ENCODE assay signal across 13 cellular contexts in genomic region chr4:126051709-126052424, GRCh38.
DNase-seq lines count a peak whose midpoint lies in the region; ATAC-seq and TF ChIP-seq lines count a peak whose summit lies in the region.
"Had no signal": no experiment of that assay in that cellular context is flagged by ENCODE, and none has a peak within 500 bp of the region (broad histone marks: within the 10 kb centered on the region; RNA-seq: fewer than 3 reads in every experiment).

No MANE protein-coding gene starts in this region.

- ATAC-seq in PC-3 (peak; percentile 55), GM21390 (IDR thresholded peaks at IDR 0.05; ENCODE audit: unreplicated experiment) (no peak), HG03565 (IDR thresholded peaks at IDR 0.05; ENCODE audit: unreplicated experiment) (no peak)
- ATAC-seq: activated CD8-positive, alpha-beta T cell treated with anti-CD3 and anti-CD28 coated beads, Interleukin-2, amount 10 ng/mL, durations not matched to agents 7 days and 5 days; HCT116 had no signal

- no peaks in the 10 kb centered on the region for H3K9me3 ChIP-seq in PC-3 (ENCODE audit: low read length)
- H3K9me3 ChIP-seq: Caco-2 had no signal

- H3K4me3 ChIP-seq in PC-3 (ENCODE audit: low read length) = no peak overlapping the region
- no peak overlapping the region for H3K4me3 ChIP-seq in fibroblast of mammary gland (ENCODE audit: control insufficient read depth, low read depth, low read length)

- H3F3A ChIP-seq in PC-3 (ENCODE audit: low read length, unreplicated experiment) = no peaks in the 10 kb centered on the region

- H3K9ac ChIP-seq in PC-3 (ENCODE audit: low read length) = no peak overlapping the region

- TF ChIP-seq CTCF in PC-3 (conservative IDR thresholded peaks at IDR 0.05; ENCODE audit: low read depth, low read length) (no peak), fibroblast of mammary gland (conservative IDR thresholded peaks at IDR 0.05; ENCODE audit: control insufficient read depth, insufficient read depth, low read depth, low read length) (peak; percentile 35)

- H3K4me1 ChIP-seq in PC-3 (ENCODE audit: insufficient read depth, low read length) = no peaks in the 10 kb centered on the region
- H3K4me1 ChIP-seq: Caco-2 had no signal

- intact Hi-C loops in PC-3 (cut with micrococcal nuclease) = loop anchor here (10.0 kb wide), 1 partner anchor 267 kb away; no protein-coding TSS in a partner anchor

- POLR2A ChIA-PET in PC-3 (lab: Charles Lee; ENCODE audit: unreplicated experiment) = no interaction called here

- DNase-seq in AG20443 (ENCODE audit: low spot score) (peak; percentile 58), PC-3 (peak; percentile 20), fibroblast of mammary gland (ENCODE audit: low read depth) (peak; percentile 79), myocyte (ENCODE audit: low read depth) (peak; percentile 89), NCI-H526 treated with DMSO at 0.1 percent for 48 hours (lab: John Stamatoyannopoulos, UW) (no peak)
- no peak for DNase-seq in effector CD4-positive, alpha-beta T cell
- DNase-seq: activated CD8-positive, alpha-beta T cell treated with anti-CD3 and anti-CD28 coated beads, Interleukin-2, amount 10 ng/mL, durations not matched to agents 7 days and 5 days; Caco-2; NCI-H2029 treated with DMSO at 0.1 percent for 48 hours; retina had no signal

- H3K9me2 ChIP-seq in PC-3 (replicated peaks; ENCODE audit: low read length) = no peaks in the 10 kb centered on the region

- H3K36me3 ChIP-seq in PC-3 (ENCODE audit: low read depth, low read length) = no peaks in the 10 kb centered on the region

- no peak overlapping the region for H3K27ac ChIP-seq in PC-3 (ENCODE audit: low read length)

- no peaks in the 10 kb centered on the region for H3K27me3 ChIP-seq in PC-3 (ENCODE audit: low read length)

- no peak overlapping the region for H2AFZ ChIP-seq in PC-3 (ENCODE audit: low read length)

- no peaks in the 10 kb centered on the region for H4K20me1 ChIP-seq in PC-3 (ENCODE audit: low read length)

- no peak overlapping the region for H3K4me2 ChIP-seq in PC-3 (ENCODE audit: low read length)

- BruUV-seq in PC-3 (replicated peaks; lab: Mats Ljungman, UMichigan) = no TSS peak

- CTCF ChIA-PET in PC-3 (lab: Charles Lee) = no interaction called here

- H3K79me2 ChIP-seq in PC-3 (ENCODE audit: low read length) = no peaks in the 10 kb centered on the region

Comparison
In these comparisons a context has a peak if more than half of its experiments do, and no peak if none do; other contexts are left out.
1. DNase-seq: peak in AG20443 (single experiment), PC-3 (single experiment), fibroblast of mammary gland (single experiment) and myocyte (single experiment); none in NCI-H526 treated with DMSO at 0.1 percent for 48 hours (single experiment) and effector CD4-positive, alpha-beta T cell (single experiment).